Comparison of ENCODE assay signal across 17 cellular contexts in genomic region chr1:245678866-245679411, GRCh38.
A peak's percentile ranks its signal among the peaks of the same experiment; 100 is the strongest.
DNase-seq lines count a peak whose midpoint lies in the region; ATAC-seq, FAIRE-seq and TF ChIP-seq lines count a peak whose summit lies in the region.
"Had no signal": no experiment of that assay in that cellular context is flagged by ENCODE, and none has a peak within 500 bp of the region (broad histone marks: within the 10 kb centered on the region; RNA-seq: fewer than 3 reads in every experiment).

No MANE protein-coding gene starts in this region.

- H3K4me3 ChIP-seq in cardiac muscle cell: no peak overlapping the region
- no peak overlapping the region for H3K4me3 ChIP-seq in K562
- no peak overlapping the region for H3K4me3 ChIP-seq in small intestine (ENCODE audit: low read depth in 1 of 2, low read length in 2 of 2)
- H3K4me3 ChIP-seq: PC-9 had no signal

- BruUV-seq in K562 (replicated peaks; lab: Mats Ljungman, UMichigan): no TSS peak

- no peaks in the 10 kb centered on the region for H3K9me3 Mint-ChIP-seq in stimulated activated memory B cell treated with anti-CD40 and anti-IgM and Interleukin-4, amounts not matched to agents 10 μg/mL and 1 μg/mL and 100 μg/mL, for 72 hours
- peaks cover 3% of the 10 kb centered on the region for H3K9me3 Mint-ChIP-seq in stimulated activated effector memory CD8-positive, alpha-beta T cell treated with anti-CD3 and anti-CD28 coated beads, Interleukin-12 subunit alpha, Interleukin-12 subunit beta, amount 100 ng/mL, for 72 hours
- H3K9me3 Mint-ChIP-seq: CD4-positive, alpha-beta T cell had no signal

- H3K27me3 ChIP-seq in cardiac muscle cell (no peaks in the 10 kb centered on the region), K562 (ENCODE audit: control insufficient read depth in 2 of 2, insufficient read depth in 2 of 2, low read length in 2 of 2) (peaks cover 33 to 67% of the 10 kb centered on the region in 2 experiments; a peak in 4 of 5 replicates), small intestine (ENCODE audit: control insufficient read depth in 2 of 2, insufficient read depth in 2 of 2, low read length in 2 of 2) (no peaks in the 10 kb centered on the region)

- ATAC-seq in Right ventricle myocardium inferior (no peak), K562 (no peak)
- ATAC-seq in stimulated activated memory B cell treated with anti-CD40 and anti-IgM and Interleukin-4, amounts not matched to agents 10 μg/mL and 1 μg/mL and 100 μg/mL, for 72 hours: no peak
- ATAC-seq in stimulated activated effector memory CD8-positive, alpha-beta T cell treated with anti-CD3 and anti-CD28 coated beads, Interleukin-12 subunit alpha, Interleukin-12 subunit beta, amount 100 ng/mL, for 72 hours: no peak

- POLR2A ChIA-PET in K562 (lab: Yijun Ruan, JAX): no interaction called here

- TF ChIP-seq EP300 in K562 (IDR thresholded peaks at IDR 0.05; ENCODE audit: low read length): no peak

- H2AFZ ChIP-seq in K562 (ENCODE audit: low read depth, low read length): no peak overlapping the region
- H2AFZ ChIP-seq: PC-9 had no signal

- TF ChIP-seq POLR2A in K562 (conservative IDR thresholded peaks at IDR 0.05): no peak

- TF ChIP-seq CTCF in cardiac muscle cell (IDR thresholded peaks at IDR 0.05; ENCODE audit: low read depth, low read length) (no peak), K562 (IDR thresholded peaks at IDR 0.05 in 2 of 3, conservative IDR thresholded peaks at IDR 0.05 in 1 of 3; ENCODE audit: insufficient read depth in 2 of 3, low read depth in 1 of 3, low read length in 3 of 3) (no peak)

- no peak overlapping the region for H3K4me3 Mint-ChIP-seq in stimulated activated memory B cell treated with anti-CD40 and anti-IgM and Interleukin-4, amounts not matched to agents 10 μg/mL and 1 μg/mL and 100 μg/mL, for 72 hours
- no peak overlapping the region for H3K4me3 Mint-ChIP-seq in stimulated activated effector memory CD8-positive, alpha-beta T cell treated with anti-CD3 and anti-CD28 coated beads, Interleukin-12 subunit alpha, Interleukin-12 subunit beta, amount 100 ng/mL, for 72 hours
- H3K4me3 Mint-ChIP-seq: B cell; CD4-positive, alpha-beta T cell had no signal

- 10% methylated on average over 5 of the region's 5 CpGs for WGBS in K562 (ENCODE audit: insufficient coverage, low coverage, missing lambda C conversion rate)
- whole genome bisulfite sequencing in small intestine, 3 donors: 88 to 90% (median 89%) methylated on average over 5 of the region's 5 CpGs

- no peak for FAIRE-seq in K562 (lab: Jason Lieb, UNC)
- FAIRE-seq in small intestine (lab: Jason Lieb, UNC): no peak
- FAIRE-seq: H54 had no signal

- H3K27ac Mint-ChIP-seq in stimulated activated memory B cell treated with anti-CD40 and anti-IgM and Interleukin-4, amounts not matched to agents 10 μg/mL and 1 μg/mL and 100 μg/mL, for 72 hours: peak overlapping the region; percentile 43
- H3K27ac Mint-ChIP-seq in stimulated activated effector memory CD8-positive, alpha-beta T cell treated with anti-CD3 and anti-CD28 coated beads, Interleukin-12 subunit alpha, Interleukin-12 subunit beta, amount 100 ng/mL, for 72 hours: no peak overlapping the region
- H3K27ac Mint-ChIP-seq: B cell; CD4-positive, alpha-beta T cell had no signal

- no peak overlapping the region for H3K9ac ChIP-seq in K562 (ENCODE audit: insufficient read depth in 1 of 2, low read depth in 2 of 2, low read length in 2 of 2)

- 0 out of 2 replicates have a peak, but pooled peaks cover 2% of the 10 kb centered on the region for H4K20me1 ChIP-seq in K562 (replicated peaks; ENCODE audit: control insufficient read depth, insufficient read depth, low read length)

- peaks cover 20% of the 10 kb centered on the region for H3K4me1 Mint-ChIP-seq in stimulated activated memory B cell treated with anti-CD40 and anti-IgM and Interleukin-4, amounts not matched to agents 10 μg/mL and 1 μg/mL and 100 μg/mL, for 72 hours
- no peaks in the 10 kb centered on the region for H3K4me1 Mint-ChIP-seq in stimulated activated effector memory CD8-positive, alpha-beta T cell treated with anti-CD3 and anti-CD28 coated beads, Interleukin-12 subunit alpha, Interleukin-12 subunit beta, amount 100 ng/mL, for 72 hours

- H3K27ac ChIP-seq in cardiac muscle cell (peak overlapping the region; percentile 56), K562 (ENCODE audit: extremely low read depth, low read depth, low read length) (no peak overlapping the region), small intestine (ENCODE audit: low read depth in 1 of 2, low read length in 1 of 2) (no peak overlapping the region)
- H3K27ac ChIP-seq: PC-9 had no signal

- no peak overlapping the region for H3K4me2 ChIP-seq in K562 (ENCODE audit: insufficient read depth, low read length)
- H3K4me2 ChIP-seq: PC-9 had no signal

- CTCF ChIA-PET in K562 (lab: Yijun Ruan, JAX; ENCODE audit: low intra/inter-chr PET ratio): no interaction called here

- DNase-seq in cardiac muscle cell (ENCODE audit: low read depth in 1 of 2, low spot score in 1 of 2) (no peak), Right ventricle myocardium inferior (ENCODE audit: missing footprints) (no peak), NAMALWA (ENCODE audit: low spot score) (peak; percentile 7), K562 (ENCODE audit: extremely low read depth in 1 of 4, low spot score in 3 of 4) (no peak), small intestine (no peak)
- DNase-seq in stimulated activated effector memory CD8-positive, alpha-beta T cell treated with anti-CD3 and anti-CD28 coated beads, Interleukin-12 subunit alpha, Interleukin-12 subunit beta, amount 100 ng/mL, for 72 hours (ENCODE audit: low spot score in 2 of 2): no peak
- DNase-seq: Calu3; CD4-positive, alpha-beta T cell; GF-D8; IMR-90; NCI-H146; NCI-H524; NK-92 treated with Interleukin-12 subunit alpha and Interleukin-12 subunit beta, amount 100 ng/mL, for 24 hours; PC-9 had no signal

- peaks cover 21% of the 10 kb centered on the region for H3K36me3 Mint-ChIP-seq in stimulated activated memory B cell treated with anti-CD40 and anti-IgM and Interleukin-4, amounts not matched to agents 10 μg/mL and 1 μg/mL and 100 μg/mL, for 72 hours
- H3K36me3 Mint-ChIP-seq in stimulated activated effector memory CD8-positive, alpha-beta T cell treated with anti-CD3 and anti-CD28 coated beads, Interleukin-12 subunit alpha, Interleukin-12 subunit beta, amount 100 ng/mL, for 72 hours: no peaks in the 10 kb centered on the region

- peaks cover 24% of the 10 kb centered on the region for H3K4me1 ChIP-seq in cardiac muscle cell (ENCODE audit: low read depth)
- H3K4me1 ChIP-seq in K562 (replicated peaks in 1 of 2; ENCODE audit: control insufficient read depth in 2 of 2, insufficient read depth in 2 of 2, low read length in 2 of 2): no peaks in the 10 kb centered on the region; a peak in 1 of 5 replicates
- no peaks in the 10 kb centered on the region for H3K4me1 ChIP-seq in small intestine (ENCODE audit: control insufficient read depth in 2 of 2, insufficient read depth in 1 of 2, low read depth in 1 of 2, low read length in 1 of 2)

- H3K9me3 ChIP-seq in cardiac muscle cell (ENCODE audit: low read depth) (no peaks in the 10 kb centered on the region), K562 (replicated peaks; ENCODE audit: control insufficient read depth, insufficient read depth, low read depth, low read length) (no peaks in the 10 kb centered on the region), small intestine (ENCODE audit: control insufficient read depth, low read depth) (no peaks in the 10 kb centered on the region)

- no peaks in the 10 kb centered on the region for H3K79me2 ChIP-seq in K562 (ENCODE audit: control insufficient read depth, insufficient read depth, low read length)

- intact Hi-C loops in Right ventricle myocardium inferior (cut with DNase I): no loop called here
- intact Hi-C loops in K562 (cut with micrococcal nuclease): loop anchor here (10.0 kb wide), 2 partner anchors 164 to 524 kb away; partner anchors contain the start of gene KIF26B

- TF ChIP-seq RAD21 in K562 (CRISPR knock-in tag; conservative IDR thresholded peaks at IDR 0.05 in 1 of 2, IDR thresholded peaks at IDR 0.05 in 1 of 2): no peak

- H3K9me1 ChIP-seq in K562 (ENCODE audit: control insufficient read depth, insufficient read depth, low read length): no peaks in the 10 kb centered on the region

- in situ Hi-C loops in K562 (cut with MboI): no loop called here

- H3K36me3 ChIP-seq in cardiac muscle cell: peaks cover 9% of the 10 kb centered on the region
- no peaks in the 10 kb centered on the region for H3K36me3 ChIP-seq in K562 (ENCODE audit: control insufficient read depth, insufficient read depth, low read length)
- H3K36me3 ChIP-seq in small intestine (ENCODE audit: control insufficient read depth in 2 of 2, insufficient read depth in 2 of 2, low read length in 2 of 2): no peaks in the 10 kb centered on the region

- no peaks in the 10 kb centered on the region for H3K27me3 Mint-ChIP-seq in stimulated activated memory B cell treated with anti-CD40 and anti-IgM and Interleukin-4, amounts not matched to agents 10 μg/mL and 1 μg/mL and 100 μg/mL, for 72 hours
- H3K27me3 Mint-ChIP-seq: B cell; CD4-positive, alpha-beta T cell had no signal

TF ChIP-seq in K562, 482 proteins besides CTCF, POLR2A, EP300 and RAD21 (continues in another document):
- TF ChIP-seq SAFB (IDR thresholded peaks at IDR 0.05; ENCODE audit: borderline replicate concordance, low read depth, low read length) (no peak), NFIC (IDR thresholded peaks at IDR 0.05) (peak; percentile 85), SIRT6 (IDR thresholded peaks at IDR 0.05; ENCODE audit: low read depth, low read length) (no peak)
